1 cellular context compared by ENCODE assay signal in genomic region chr1:154937051-154937987, GRCh38.
A peak's percentile ranks its signal among the peaks of the same experiment; 100 is the strongest.
TF ChIP-seq lines count a peak whose summit lies in the region.

No MANE protein-coding gene starts in this region.

TF ChIP-seq in HepG2, 621 proteins besides CTCF, POLR2A, EP300 and RAD21 (continued from another document):
- TF ChIP-seq ZNF800 (CRISPR knock-in tag; IDR thresholded peaks at IDR 0.05) (0 out of 2 replicates have a peak, but pooled peaks have one; percentile 45), E2F2 (CRISPR knock-in tag; IDR thresholded peaks at IDR 0.05; ENCODE audit: borderline replicate concordance) (no peak), GPBP1L1 (CRISPR knock-in tag; IDR thresholded peaks at IDR 0.05) (no peak), SSRP1 (CRISPR knock-in tag; IDR thresholded peaks at IDR 0.05) (no peak), IRX3 (CRISPR knock-in tag; IDR thresholded peaks at IDR 0.05; ENCODE audit: borderline replicate concordance, low read depth) (no peak), ZNF704 (CRISPR knock-in tag; IDR thresholded peaks at IDR 0.05; ENCODE audit: borderline replicate concordance) (no peak), STAT6 (CRISPR knock-in tag; IDR thresholded peaks at IDR 0.05; ENCODE audit: borderline replicate concordance) (0 out of 2 replicates have a peak, but pooled peaks have one; percentile 33), ATM (IDR thresholded peaks at IDR 0.05; ENCODE audit: borderline replicate concordance) (no peak), HNRNPH1 (optimal IDR thresholded peaks at IDR 0.05; ENCODE audit: low read depth, low read length) (no peak), YY1 (IDR thresholded peaks at IDR 0.05; ENCODE audit: insufficient read depth, insufficient replicate concordance, low read depth, low read length) (no peak), ZNF773 (CRISPR knock-in tag; IDR thresholded peaks at IDR 0.05; ENCODE audit: borderline replicate concordance) (no peak), ZNF770 (CRISPR knock-in tag; IDR thresholded peaks at IDR 0.05) (no peak), ZNF878 (CRISPR knock-in tag; IDR thresholded peaks at IDR 0.05) (no peak), DNMT3B (CRISPR knock-in tag; conservative IDR thresholded peaks at IDR 0.05) (no peak), ZNF713 (CRISPR knock-in tag; IDR thresholded peaks at IDR 0.05) (no peak)
